ENCODE assay signal across 16 cellular contexts in the genomic region with DNA sequence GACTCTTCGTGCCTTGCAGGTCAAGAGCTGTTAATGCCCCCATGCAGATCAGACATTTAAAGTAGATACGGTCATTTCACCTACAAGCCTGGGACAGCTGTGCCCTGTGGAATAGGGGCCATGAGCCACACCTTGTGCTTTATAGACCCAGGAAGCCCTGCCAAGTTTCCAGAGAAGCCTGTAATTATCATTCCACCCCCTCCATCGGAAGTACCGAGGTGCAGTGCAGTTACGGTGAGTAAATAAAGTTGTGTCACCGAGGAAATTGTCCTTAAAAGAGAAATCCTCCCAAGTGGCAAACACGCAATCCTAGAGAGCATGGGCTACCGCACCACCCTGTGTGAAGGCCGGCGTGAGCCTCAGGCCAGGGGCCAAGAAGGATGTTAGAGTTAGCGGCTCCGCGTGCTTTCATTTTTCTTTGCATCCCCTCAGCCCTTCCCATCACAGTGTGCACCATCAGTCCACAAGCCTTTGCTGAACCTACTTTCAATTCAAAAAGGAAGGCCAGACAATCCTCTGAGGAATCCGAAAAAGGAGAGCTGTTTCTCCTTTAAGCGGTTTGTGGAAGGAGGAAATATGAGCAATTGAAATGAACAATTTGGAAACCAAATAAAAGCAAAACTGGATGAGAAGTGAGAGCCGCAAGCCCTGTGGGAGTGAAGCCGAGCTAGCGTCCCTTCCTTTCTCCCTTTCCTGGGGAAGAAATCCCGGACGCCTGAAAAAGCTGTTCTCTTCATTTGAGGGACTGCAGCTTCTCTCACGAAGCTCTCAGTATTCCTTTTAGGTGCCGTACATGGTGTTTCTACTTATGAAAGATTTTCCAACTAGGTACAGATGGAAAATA.
A peak's percentile ranks its signal among the peaks of the same experiment; 100 is the strongest.
DNase-seq lines count a peak whose midpoint lies in the region; FAIRE-seq and TF ChIP-seq lines count a peak whose summit lies in the region.
"Had no signal": no experiment of that assay in that cellular context is flagged by ENCODE, and none has a peak within 500 bp of the region (broad histone marks: within the 10 kb centered on the region; RNA-seq: fewer than 3 reads in every experiment).

No MANE protein-coding gene starts in this region.

- H3K9ac ChIP-seq in H1 (replicated peaks in 1 of 4; ENCODE audit: extremely low read depth in 1 of 4, low read depth in 3 of 4, low read length in 3 of 4) = no peak overlapping the region

- TF ChIP-seq POLR2A in H1 (IDR thresholded peaks at IDR 0.05; ENCODE audit: control extremely low read depth in 1 of 2, low read depth in 2 of 2, low read length in 2 of 2) = no peak
- TF ChIP-seq POLR2A in ovary (IDR thresholded peaks at IDR 0.05) = no peak
- TF ChIP-seq POLR2A in GM12892 (IDR thresholded peaks at IDR 0.05; ENCODE audit: low read depth, low read length) = no peak

- no peak for TF ChIP-seq RAD21 in H1 (IDR thresholded peaks at IDR 0.05 in 1 of 2, conservative IDR thresholded peaks at IDR 0.05 in 1 of 2; ENCODE audit: low read depth in 2 of 2, low read length in 2 of 2)

- intact Hi-C loops in ovary (cut with DNase I) = no loop called here

- H3K4ac ChIP-seq in H1 (replicated peaks; ENCODE audit: insufficient read length, low read depth, low read length) = no peak overlapping the region

- DNase-seq in AG08395 (ENCODE audit: low spot score) (peak; percentile 17), LoVo (ENCODE audit: low spot score) (peak; percentile 76), H1 (ENCODE audit: low read depth in 1 of 2, low spot score in 2 of 2) (no peak), ovary (no peak), dedifferentiated amniotic fluid mesenchymal stem cell (ENCODE audit: extremely low spot score) (no peak), GM12892 (ENCODE audit: insufficient read length) (no peak), SKM-1 treated with dmso at 0.1 percent for 144 hours (lab: John Stamatoyannopoulos, UW; ENCODE audit: unreplicated experiment) (no peak), nucleus accumbens (lab: John Stamatoyannopoulos, UW) (no peak)
- DNase-seq: activated CD8-positive, alpha-beta memory T cell treated with anti-CD3 and anti-CD28 coated beads for 24 hours; adrenal gland; CD4-positive, CD25-positive, alpha-beta regulatory T cell; HFFc6; Kasumi-1; NCI-H774; T-helper 1 cell had no signal

- H3K4me3 ChIP-seq in H1 (ENCODE audit: extremely low read depth in 1 of 4, insufficient read depth in 2 of 4, low read depth in 3 of 4, low read length in 4 of 4) (no peak overlapping the region), ovary (peak overlapping the region; percentile 21)
- H3K4me3 ChIP-seq: adrenal gland had no signal

- no peak overlapping the region for H2BK120ac ChIP-seq in H1 (replicated peaks; ENCODE audit: low read depth, low read length)

- WGBS in H1 (ENCODE audit: extremely low coverage in 1 of 2, insufficient coverage in 1 of 2, insufficient read length in 1 of 2, insufficient replicate concordance in 2 of 2, low coverage in 1 of 2, low lambda C conversion rate in 2 of 2, missing lambda C conversion rate in 1 of 2), 2 experiments = 86% methylated on average over 22 of the region's 22 CpGs; no CpG with 5 or more reads in 1 of the 2 experiments
- WGBS in ovary, 3 donors = 10 to 13% (median 12%) methylated on average over 22 of the region's 22 CpGs

- H3K27me3 ChIP-seq in H1 (replicated peaks in 1 of 4; ENCODE audit: control insufficient read depth in 3 of 4, extremely low read depth in 1 of 4, insufficient read depth in 3 of 4, low read length in 3 of 4) = 0 out of 7 replicates have a peak, but pooled peaks cover 0 to 3% (median 0%) of the 10 kb centered on the region in 4 experiments
- no peaks in the 10 kb centered on the region for H3K27me3 ChIP-seq in ovary
- H3K27me3 ChIP-seq: adrenal gland had no signal

- FAIRE-seq in H1 (lab: Jason Lieb, UNC) (no peak), GM12892 (lab: Jason Lieb, UNC) (no peak)

- TF ChIP-seq CTCF in H1 (IDR thresholded peaks at IDR 0.05; ENCODE audit: control extremely low read depth in 1 of 3, insufficient read depth in 1 of 3, low read depth in 1 of 3, low read length in 3 of 3) = no peak
- TF ChIP-seq CTCF in ovary (IDR thresholded peaks at IDR 0.05) = no peak

- no peak overlapping the region for H3K23ac ChIP-seq in H1 (ENCODE audit: insufficient read length)

- H3K27ac ChIP-seq in H1 (ENCODE audit: low read depth, low read length) (no peak overlapping the region), ovary (peak overlapping the region in 1 of 2 donors; percentile 23)
- H3K27ac ChIP-seq: adrenal gland, prostate gland had no signal

- H2BK15ac ChIP-seq in H1 (ENCODE audit: low read length) = no peak overlapping the region

- no peak overlapping the region for H4K5ac ChIP-seq in H1 (ENCODE audit: insufficient read length, low read depth, low read length)

- H3K4me1 ChIP-seq in H1 (replicated peaks in 1 of 4; ENCODE audit: control insufficient read depth in 3 of 4, insufficient read depth in 4 of 4, low read length in 3 of 4) (peaks cover 14 to 36% (median 26%) of the 10 kb centered on the region in 4 experiments), ovary (ENCODE audit: insufficient read depth) (peaks cover 5% of the 10 kb centered on the region)
- H3K4me1 ChIP-seq: adrenal gland, prostate gland had no signal

- H2BK5ac ChIP-seq in H1 (ENCODE audit: low read depth, low read length) = no peak overlapping the region

- no peak overlapping the region for H3K18ac ChIP-seq in H1 (ENCODE audit: extremely low read depth, low read length)

- no peak overlapping the region for H4K8ac ChIP-seq in H1 (ENCODE audit: extremely low read depth, insufficient read depth, low read length)

- no peak overlapping the region for H3K14ac ChIP-seq in H1 (ENCODE audit: insufficient read length)

- no peak overlapping the region for H2BK12ac ChIP-seq in H1 (ENCODE audit: low read depth, low read length)

- no peak overlapping the region for H3K56ac ChIP-seq in H1 (replicated peaks; ENCODE audit: insufficient read length, low read depth, low read length)

- no peak overlapping the region for H4K91ac ChIP-seq in H1 (replicated peaks; ENCODE audit: insufficient read length, low read length)

- no peaks in the 10 kb centered on the region for H3K23me2 ChIP-seq in H1 (ENCODE audit: low read depth, low read length)

- POLR2A ChIA-PET in H1 (lab: Charles Lee; ENCODE audit: partially characterized antibody) = no interaction called here

- peak overlapping the region; percentile 25; the same call in 1 of the 2 replicates for H2AFZ ChIP-seq in H1 (ENCODE audit: low read length)

- no peak overlapping the region for H2AK5ac ChIP-seq in H1 (ENCODE audit: low read depth, low read length)

- no peaks in the 10 kb centered on the region for H3K9me3 ChIP-seq in H1 (ENCODE audit: insufficient read depth in 2 of 2, low read depth in 1 of 2, low read length in 1 of 2)
- H3K9me3 ChIP-seq in ovary = no peaks in the 10 kb centered on the region
- H3K9me3 ChIP-seq: adrenal gland, prostate gland had no signal

- no peaks in the 10 kb centered on the region for H3K79me1 ChIP-seq in H1 (ENCODE audit: low read depth, low read length)

- H2BK20ac ChIP-seq in H1 (ENCODE audit: low read length) = no peak overlapping the region

- no peaks in the 10 kb centered on the region for H4K20me1 ChIP-seq in H1 (replicated peaks in 1 of 2; ENCODE audit: control insufficient read depth in 1 of 2, insufficient read depth in 2 of 2, low read length in 2 of 2)

- TF ChIP-seq EP300 in H1 (IDR thresholded peaks at IDR 0.05; ENCODE audit: borderline replicate concordance in 1 of 2, low read depth in 2 of 2, low read length in 2 of 2) (no peak), ovary (IDR thresholded peaks at IDR 0.05) (no peak)

- CTCF ChIA-PET in H1 (lab: Charles Lee; ENCODE audit: partially characterized antibody) = interaction anchor here (0.7 to 4.4 kb wide), 18 partner anchors 10 to 407 kb away, joined by 3 to 22 read pairs (median 6); no protein-coding TSS in a partner anchor

- H3K36me3 ChIP-seq in H1 (ENCODE audit: control insufficient read depth in 2 of 4, insufficient read depth in 4 of 4, low read length in 3 of 4) = no peaks in the 10 kb centered on the region
- H3K36me3 ChIP-seq in ovary = no peaks in the 10 kb centered on the region
- H3K36me3 ChIP-seq: adrenal gland, prostate gland had no signal

- no peaks in the 10 kb centered on the region for H3K79me2 ChIP-seq in H1 (ENCODE audit: control insufficient read depth in 1 of 2, insufficient read depth in 2 of 2, low read length in 2 of 2)

- H3K4me2 ChIP-seq in H1 (ENCODE audit: insufficient read depth in 1 of 2, low read depth in 2 of 2, low read length in 2 of 2) = no peak overlapping the region

TF ChIP-seq in H1, 55 proteins besides CTCF, POLR2A, EP300 and RAD21 (continues in another document):
- no peak for TF ChIP-seq TEAD4 (IDR thresholded peaks at IDR 0.05; ENCODE audit: low read depth, low read length)
- no peak for TF ChIP-seq POU5F1 (IDR thresholded peaks at IDR 0.05; ENCODE audit: low read depth, low read length)
- no peak for TF ChIP-seq TBP (IDR thresholded peaks at IDR 0.05; ENCODE audit: low read depth, low read length)
- TF ChIP-seq TAF7 (optimal IDR thresholded peaks at IDR 0.05; ENCODE audit: borderline replicate concordance, low read depth, low read length) = no peak
- no peak for TF ChIP-seq JUND (IDR thresholded peaks at IDR 0.05; ENCODE audit: low read length)
- TF ChIP-seq, protein P1, sequence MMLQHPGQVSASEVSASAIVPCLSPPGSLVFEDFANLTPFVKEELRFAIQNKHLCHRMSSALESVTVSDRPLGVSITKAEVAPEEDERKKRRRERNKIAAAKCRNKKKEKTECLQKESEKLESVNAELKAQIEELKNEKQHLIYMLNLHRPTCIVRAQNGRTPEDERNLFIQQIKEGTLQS (IDR thresholded peaks at IDR 0.05; ENCODE audit: insufficient read depth, low read depth, low read length) = no peak

Comparison
In these comparisons a context has a peak if more than half of its experiments do, and no peak if none do; other contexts are left out.
1. DNase-seq: peak in AG08395 (single experiment) and LoVo (single experiment); none in H1 (0 of 2), ovary (0 of 5), dedifferentiated amniotic fluid mesenchymal stem cell (single experiment), GM12892 (single experiment), SKM-1 treated with dmso at 0.1 percent for 144 hours (single experiment) and nucleus accumbens (0 of 56).